In the genomic region with DNA sequence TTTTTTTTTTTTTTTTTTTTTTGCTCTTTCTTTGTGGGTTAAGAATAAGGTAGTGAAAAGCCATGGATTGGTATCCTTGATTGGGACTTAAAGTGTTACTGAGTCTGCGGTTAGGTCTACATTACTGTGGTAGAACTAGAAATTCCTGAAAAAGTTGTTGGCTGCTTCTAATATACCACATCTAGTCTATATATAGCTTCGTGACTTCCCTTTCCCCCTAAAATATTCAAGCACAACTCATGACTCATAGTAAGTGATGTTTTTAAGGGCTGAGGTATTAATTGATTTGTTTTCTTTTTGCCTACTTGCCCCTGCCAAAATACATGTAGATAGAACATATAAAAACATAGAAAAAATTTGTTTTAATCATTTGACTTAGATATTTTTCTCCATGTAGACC, we compare ENCODE assay signal across 13 cellular contexts.
DNase-seq lines count a peak whose midpoint lies in the region; ATAC-seq and TF ChIP-seq lines count a peak whose summit lies in the region.
"Had no signal": no experiment of that assay in that cellular context is flagged by ENCODE, and none has a peak within 500 bp of the region (broad histone marks: within the 10 kb centered on the region; RNA-seq: fewer than 3 reads in every experiment).

No MANE protein-coding gene starts in this region.

- no peaks in the 10 kb centered on the region for H3K27me3 Mint-ChIP-seq in WTC11 (ENCODE audit: low read depth)
- H3K27me3 Mint-ChIP-seq: activated CD4-positive, alpha-beta T cell treated with anti-CD3 and anti-CD28 coated beads, Interleukin-2, amount 10 ng/mL, durations not matched to agents 24 days and 14 days had no signal

- 53 to 58% (median 55%) methylated on average over 2 of the region's 2 CpGs for WGBS in adrenal gland, 4 donors

- H3K4me1 ChIP-seq in adrenal gland (replicated peaks in 1 of 2) = no peaks in the 10 kb centered on the region
- H3K4me1 ChIP-seq: parathyroid adenoma had no signal

- H3K9me3 Mint-ChIP-seq in WTC11 = peaks cover 2% of the 10 kb centered on the region; the same call in 1 of the 2 replicates
- H3K9me3 Mint-ChIP-seq: activated CD4-positive, alpha-beta T cell treated with anti-CD3 and anti-CD28 coated beads, Interleukin-2, amount 10 ng/mL, durations not matched to agents 24 days and 14 days had no signal

- H3K27me3 ChIP-seq in MG63 (no peaks in the 10 kb centered on the region), adrenal gland (no peaks in the 10 kb centered on the region)

- H3K4me3 ChIP-seq in MG63 (no peak overlapping the region), adrenal gland (no peak overlapping the region)

- H3K27ac Mint-ChIP-seq in WTC11 = peak overlapping the region; percentile 35; the same call in 1 of the 2 replicates
- H3K27ac Mint-ChIP-seq: activated CD4-positive, alpha-beta T cell treated with anti-CD3 and anti-CD28 coated beads, Interleukin-2, amount 10 ng/mL, durations not matched to agents 24 days and 14 days had no signal

- H3K4me1 Mint-ChIP-seq in WTC11 = peaks cover 38% of the 10 kb centered on the region
- H3K4me1 Mint-ChIP-seq: activated CD4-positive, alpha-beta T cell treated with anti-CD3 and anti-CD28 coated beads, Interleukin-2, amount 10 ng/mL, durations not matched to agents 24 days and 14 days had no signal

- in situ Hi-C loops in KBM-7 (cut with MboI; ENCODE audit: low pct_unique_long_range_greater_than_20kb, low sequenced_read_pairs) = no loop called here

- H3K4me3 Mint-ChIP-seq in WTC11 = no peak overlapping the region
- H3K4me3 Mint-ChIP-seq: activated CD4-positive, alpha-beta T cell treated with anti-CD3 and anti-CD28 coated beads, Interleukin-2, amount 10 ng/mL, durations not matched to agents 24 days and 14 days had no signal

- POLR2A ChIA-PET in WTC11 (lab: Charles Lee) = no interaction called here

- TF ChIP-seq CTCF in WTC11 (IDR thresholded peaks at IDR 0.05) (no peak), adrenal gland (IDR thresholded peaks at IDR 0.05) (no peak)

- ATAC-seq in WTC11 (no peak), HG02588 (IDR thresholded peaks at IDR 0.05; ENCODE audit: unreplicated experiment) (no peak)
- ATAC-seq: left cardiac atrium had no signal

- H3K36me3 Mint-ChIP-seq in WTC11 = no peaks in the 10 kb centered on the region

- no peaks in the 10 kb centered on the region; the same call in 1 of the 2 replicates for H3K9me3 ChIP-seq in MG63
- H3K9me3 ChIP-seq in adrenal gland (replicated peaks in 1 of 3) = peaks cover 0 to 8% (median 0%) of the 10 kb centered on the region in 3 donors

- CTCF ChIA-PET in WTC11 (lab: Charles Lee) = no interaction called here

- no peak overlapping the region for H3K27ac ChIP-seq in adrenal gland
- H3K27ac ChIP-seq: parathyroid adenoma had no signal

- intact Hi-C loops in adrenal gland (cut with DNase I) = no loop called here

- no peak for TF ChIP-seq POLR2A in adrenal gland (IDR thresholded peaks at IDR 0.05)

- H3K36me3 ChIP-seq in MG63 (no peaks in the 10 kb centered on the region), adrenal gland (replicated peaks in 1 of 2) (no peaks in the 10 kb centered on the region)

- peak; percentile 42 for DNase-seq in AG08396 (ENCODE audit: low spot score)
- DNase-seq in KBM-7 = peak; percentile 69
- no peak for DNase-seq in WTC11 (ENCODE audit: low spot score)
- peak; percentile 89 for DNase-seq in glomerular visceral epithelial cell (ENCODE audit: extremely low spot score)
- DNase-seq in MG63 = no peak
- no peak for DNase-seq in DMS79 (lab: John Stamatoyannopoulos, UW)
- no peak for DNase-seq in adrenal gland
- DNase-seq: activated CD4-positive, alpha-beta T cell treated with anti-CD3 and anti-CD28 coated beads, Interleukin-2, amount 10 ng/mL, durations not matched to agents 24 days and 14 days; C1 segment of cervical spinal cord; left cardiac atrium; NCI-H187 had no signal

TF ChIP-seq in WTC11, 78 proteins besides CTCF, POLR2A, EP300 and RAD21 (continues in another document):
- TF ChIP-seq, protein P1, sequence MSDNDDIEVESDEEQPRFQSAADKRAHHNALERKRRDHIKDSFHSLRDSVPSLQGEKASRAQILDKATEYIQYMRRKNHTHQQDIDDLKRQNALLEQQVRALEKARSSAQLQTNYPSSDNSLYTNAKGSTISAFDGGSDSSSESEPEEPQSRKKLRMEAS (CRISPR knock-in tag; IDR thresholded peaks at IDR 0.05) = no peak
- TF ChIP-seq, protein P2, sequence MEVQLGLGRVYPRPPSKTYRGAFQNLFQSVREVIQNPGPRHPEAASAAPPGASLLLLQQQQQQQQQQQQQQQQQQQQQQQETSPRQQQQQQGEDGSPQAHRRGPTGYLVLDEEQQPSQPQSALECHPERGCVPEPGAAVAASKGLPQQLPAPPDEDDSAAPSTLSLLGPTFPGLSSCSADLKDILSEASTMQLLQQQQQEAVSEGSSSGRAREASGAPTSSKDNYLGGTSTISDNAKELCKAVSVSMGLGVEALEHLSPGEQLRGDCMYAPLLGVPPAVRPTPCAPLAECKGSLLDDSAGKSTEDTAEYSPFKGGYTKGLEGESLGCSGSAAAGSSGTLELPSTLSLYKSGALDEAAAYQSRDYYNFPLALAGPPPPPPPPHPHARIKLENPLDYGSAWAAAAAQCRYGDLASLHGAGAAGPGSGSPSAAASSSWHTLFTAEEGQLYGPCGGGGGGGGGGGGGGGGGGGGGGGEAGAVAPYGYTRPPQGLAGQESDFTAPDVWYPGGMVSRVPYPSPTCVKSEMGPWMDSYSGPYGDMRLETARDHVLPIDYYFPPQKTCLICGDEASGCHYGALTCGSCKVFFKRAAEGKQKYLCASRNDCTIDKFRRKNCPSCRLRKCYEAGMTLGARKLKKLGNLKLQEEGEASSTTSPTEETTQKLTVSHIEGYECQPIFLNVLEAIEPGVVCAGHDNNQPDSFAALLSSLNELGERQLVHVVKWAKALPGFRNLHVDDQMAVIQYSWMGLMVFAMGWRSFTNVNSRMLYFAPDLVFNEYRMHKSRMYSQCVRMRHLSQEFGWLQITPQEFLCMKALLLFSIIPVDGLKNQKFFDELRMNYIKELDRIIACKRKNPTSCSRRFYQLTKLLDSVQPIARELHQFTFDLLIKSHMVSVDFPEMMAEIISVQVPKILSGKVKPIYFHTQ (CRISPR knock-in tag; IDR thresholded peaks at IDR 0.05) = no peak
- TF ChIP-seq GTF2I (CRISPR knock-in tag; conservative IDR thresholded peaks at IDR 0.05) = no peak
- TF ChIP-seq JUN (CRISPR knock-in tag; IDR thresholded peaks at IDR 0.05) = no peak
- TF ChIP-seq ZNF232 (CRISPR knock-in tag; IDR thresholded peaks at IDR 0.05) = no peak
- no peak for TF ChIP-seq JAZF1 (CRISPR knock-in tag; IDR thresholded peaks at IDR 0.05)
- TF ChIP-seq, protein P3, sequence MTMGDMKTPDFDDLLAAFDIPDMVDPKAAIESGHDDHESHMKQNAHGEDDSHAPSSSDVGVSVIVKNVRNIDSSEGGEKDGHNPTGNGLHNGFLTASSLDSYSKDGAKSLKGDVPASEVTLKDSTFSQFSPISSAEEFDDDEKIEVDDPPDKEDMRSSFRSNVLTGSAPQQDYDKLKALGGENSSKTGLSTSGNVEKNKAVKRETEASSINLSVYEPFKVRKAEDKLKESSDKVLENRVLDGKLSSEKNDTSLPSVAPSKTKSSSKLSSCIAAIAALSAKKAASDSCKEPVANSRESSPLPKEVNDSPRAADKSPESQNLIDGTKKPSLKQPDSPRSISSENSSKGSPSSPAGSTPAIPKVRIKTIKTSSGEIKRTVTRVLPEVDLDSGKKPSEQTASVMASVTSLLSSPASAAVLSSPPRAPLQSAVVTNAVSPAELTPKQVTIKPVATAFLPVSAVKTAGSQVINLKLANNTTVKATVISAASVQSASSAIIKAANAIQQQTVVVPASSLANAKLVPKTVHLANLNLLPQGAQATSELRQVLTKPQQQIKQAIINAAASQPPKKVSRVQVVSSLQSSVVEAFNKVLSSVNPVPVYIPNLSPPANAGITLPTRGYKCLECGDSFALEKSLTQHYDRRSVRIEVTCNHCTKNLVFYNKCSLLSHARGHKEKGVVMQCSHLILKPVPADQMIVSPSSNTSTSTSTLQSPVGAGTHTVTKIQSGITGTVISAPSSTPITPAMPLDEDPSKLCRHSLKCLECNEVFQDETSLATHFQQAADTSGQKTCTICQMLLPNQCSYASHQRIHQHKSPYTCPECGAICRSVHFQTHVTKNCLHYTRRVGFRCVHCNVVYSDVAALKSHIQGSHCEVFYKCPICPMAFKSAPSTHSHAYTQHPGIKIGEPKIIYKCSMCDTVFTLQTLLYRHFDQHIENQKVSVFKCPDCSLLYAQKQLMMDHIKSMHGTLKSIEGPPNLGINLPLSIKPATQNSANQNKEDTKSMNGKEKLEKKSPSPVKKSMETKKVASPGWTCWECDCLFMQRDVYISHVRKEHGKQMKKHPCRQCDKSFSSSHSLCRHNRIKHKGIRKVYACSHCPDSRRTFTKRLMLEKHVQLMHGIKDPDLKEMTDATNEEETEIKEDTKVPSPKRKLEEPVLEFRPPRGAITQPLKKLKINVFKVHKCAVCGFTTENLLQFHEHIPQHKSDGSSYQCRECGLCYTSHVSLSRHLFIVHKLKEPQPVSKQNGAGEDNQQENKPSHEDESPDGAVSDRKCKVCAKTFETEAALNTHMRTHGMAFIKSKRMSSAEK (CRISPR knock-in tag; IDR thresholded peaks at IDR 0.05; ENCODE audit: borderline replicate concordance) = no peak
- TF ChIP-seq TEAD1 (CRISPR knock-in tag; IDR thresholded peaks at IDR 0.05) = no peak
- TF ChIP-seq E2F1 (CRISPR knock-in tag; IDR thresholded peaks at IDR 0.05) = no peak
- TF ChIP-seq CREM (CRISPR knock-in tag; IDR thresholded peaks at IDR 0.05) = no peak
- TF ChIP-seq IRF2 (CRISPR knock-in tag; IDR thresholded peaks at IDR 0.05; ENCODE audit: borderline replicate concordance, low read depth) = no peak
- no peak for TF ChIP-seq ZNF317 (CRISPR knock-in tag; IDR thresholded peaks at IDR 0.05; ENCODE audit: borderline replicate concordance, low read depth)

Comparison
In these comparisons a context has a peak if more than half of its experiments do, and no peak if none do; other contexts are left out.
1. DNase-seq: peak in AG08396 (single experiment), KBM-7 (single experiment) and glomerular visceral epithelial cell (single experiment); none in WTC11 (single experiment), MG63 (single experiment), DMS79 (single experiment) and adrenal gland (0 of 7).